Comparison of ENCODE assay signal across 8 cellular contexts in the genomic region with DNA sequence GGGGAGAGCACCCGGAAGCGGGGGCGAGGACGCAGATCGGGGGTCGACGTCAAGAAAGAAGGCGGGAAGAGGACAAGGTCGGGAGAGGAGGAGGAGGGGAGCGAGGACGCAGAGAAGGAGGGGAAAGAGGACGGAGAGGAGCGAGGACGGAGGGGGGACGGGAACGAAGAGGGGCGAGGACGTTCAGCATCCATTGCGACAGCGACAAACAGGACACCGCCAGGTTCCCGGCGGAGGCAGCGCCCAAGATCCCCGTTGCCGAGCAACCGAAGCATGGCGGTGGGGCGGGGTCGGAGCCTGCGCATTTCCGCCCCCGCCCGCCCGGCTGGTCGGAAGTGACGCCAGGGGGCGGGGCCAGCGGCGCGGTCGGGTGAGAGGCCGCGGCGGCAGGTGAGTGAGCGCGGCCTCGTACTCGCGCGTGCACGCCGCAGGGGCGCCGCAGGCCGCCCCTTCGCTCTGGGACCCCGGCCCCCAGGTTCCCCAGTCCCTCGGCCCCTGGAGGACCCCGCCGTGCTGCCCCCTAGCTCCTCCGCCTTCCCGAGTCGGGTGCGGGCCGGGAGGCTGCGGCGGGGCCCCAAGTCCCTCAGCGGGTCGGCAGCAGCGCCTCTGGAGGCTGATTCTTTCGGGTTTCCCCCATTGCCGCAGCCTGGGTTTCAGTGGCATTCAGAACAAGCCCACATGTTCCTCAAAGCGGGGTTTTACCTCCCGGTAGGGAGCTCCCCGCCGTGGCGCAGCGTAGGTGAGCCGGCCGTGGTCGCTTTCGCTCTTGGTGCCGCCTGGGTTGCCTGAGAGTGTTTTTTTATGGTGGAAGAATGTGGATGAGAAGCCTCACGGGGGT. TPM values are rescaled to one million over a fixed set of nuclear protein-coding genes. Genes with fewer than 3 reads are reported as not detected.
DNase-seq lines count a peak whose midpoint lies in the region; TF ChIP-seq lines count a peak whose summit lies in the region.

Gene FAM234A, plus strand, starts transcription at position 354 of the 838 bp plus-strand sequence. CDS start 19,593 bp downstream, outside the sequence.

- intact Hi-C loops in stomach (cut with DNase I; ENCODE audit: low total_unique reads), result loop anchor here (10.0 kb wide), 1 partner anchor 130 kb away; no protein-coding TSS in a partner anchor

- TF ChIP-seq POLR2A in stomach (IDR thresholded peaks at IDR 0.05), result peak in 2 of 4 donors; percentile 27 to 51

- peak within 1 kb of the TSS; percentile 72 for H3K4me2 ChIP-seq in MM.1S (ENCODE audit: low read depth, low read length)
- peak within 1 kb of the TSS; percentile 63 for H3K4me2 ChIP-seq in neural cell (ENCODE audit: low read length)

- H2AFZ ChIP-seq in MM.1S (ENCODE audit: low read length), result peak within 1 kb of the TSS; percentile 95
- peak within 1 kb of the TSS; percentile 85 for H2AFZ ChIP-seq in neural cell (ENCODE audit: low read depth, low read length)

- peak; percentile 50 for TF ChIP-seq EP300 in neural cell (conservative IDR thresholded peaks at IDR 0.05; ENCODE audit: poor library complexity, severe bottlenecking)
- TF ChIP-seq EP300 in stomach (IDR thresholded peaks at IDR 0.05), result no peak

- TF ChIP-seq RAD21 in neural cell (conservative IDR thresholded peaks at IDR 0.05), result peak; percentile 49

- peak; percentile 98 for DNase-seq in GM03348 (ENCODE audit: low spot score)
- peak; percentile 88 for DNase-seq in HCEC 1CT
- DNase-seq in MM.1S, result peak; percentile 96
- peak; percentile 78 for DNase-seq in SHP77 treated with DMSO at 0.1 percent for 48 hours (lab: John Stamatoyannopoulos, UW)
- DNase-seq in activated effector memory CD4-positive, alpha-beta T cell treated with anti-CD3 and anti-CD28 coated beads, Interleukin-2, amount 50 U/mL, for 16 hours, result peak; percentile 98
- peak; percentile 90 for DNase-seq in fibroblast of villous mesenchyme (ENCODE audit: low read depth)
- peak; percentile 96 for DNase-seq in stomach

- H3K4me1 ChIP-seq in MM.1S (ENCODE audit: low read length), result no peaks in the 10 kb centered on the region
- peaks cover 12 to 23% (median 20%) of the 10 kb centered on the region in 4 donors for H3K4me1 ChIP-seq in stomach

- H3K27ac ChIP-seq in MM.1S (ENCODE audit: low read length) (peak within 1 kb of the TSS; percentile 94), neural cell (ENCODE audit: low read length) (peak within 1 kb of the TSS; percentile 95), stomach (peak within 1 kb of the TSS; percentile 97 to 100 (median 99))

- 0 to 1% (median 0%) methylated on average over 58 to 85 of the region's 85 CpGs for WGBS in stomach, 5 donors

- H3K9ac ChIP-seq in MM.1S (ENCODE audit: low read length) (peak within 1 kb of the TSS; percentile 88), neural cell (ENCODE audit: low read length) (peak within 1 kb of the TSS; percentile 96)

- H3K79me2 ChIP-seq in MM.1S (ENCODE audit: low read length) (no peaks in the 10 kb centered on the region; the same call in 1 of the 2 replicates), neural cell (replicated peaks; ENCODE audit: insufficient read depth, low read length) (peaks cover 11% of the 10 kb centered on the region)

- H3K9me3 ChIP-seq in MM.1S (replicated peaks; ENCODE audit: insufficient read depth, low read length), result no peaks in the 10 kb centered on the region
- no peaks in the 10 kb centered on the region for H3K9me3 ChIP-seq in neural cell (ENCODE audit: low read length)
- no peaks in the 10 kb centered on the region for H3K9me3 ChIP-seq in stomach

- H3K9me2 ChIP-seq in MM.1S (replicated peaks; ENCODE audit: insufficient read depth, low read length) (no peaks in the 10 kb centered on the region), neural cell (ENCODE audit: insufficient read depth, low read length) (no peaks in the 10 kb centered on the region)

- peak within 1 kb of the TSS; percentile 74 for H3K4me3 ChIP-seq in MM.1S (ENCODE audit: low read length)
- H3K4me3 ChIP-seq in fibroblast of villous mesenchyme (ENCODE audit: low read depth, low read length), result peak within 1 kb of the TSS; percentile 95
- peak within 1 kb of the TSS; percentile 96 for H3K4me3 ChIP-seq in neural cell (ENCODE audit: low read length)
- H3K4me3 ChIP-seq in stomach, result peak within 1 kb of the TSS; percentile 76 to 84 (median 80)

- TF ChIP-seq CTCF in MM.1S (IDR thresholded peaks at IDR 0.05; ENCODE audit: low read length), result peak; percentile 54
- TF ChIP-seq CTCF in fibroblast of villous mesenchyme (IDR thresholded peaks at IDR 0.05; ENCODE audit: insufficient read depth, low read depth, low read length), result peak; percentile 32
- peak; percentile 81 for TF ChIP-seq CTCF in neural cell (IDR thresholded peaks at IDR 0.05; ENCODE audit: poor library complexity, severe bottlenecking)
- TF ChIP-seq CTCF in stomach (IDR thresholded peaks at IDR 0.05), result peak in 4 of 7 experiments; percentile 18 to 27 (median 25)

- H3K36me3 ChIP-seq in MM.1S (replicated peaks; ENCODE audit: insufficient read depth, low read length) (no peaks in the 10 kb centered on the region), neural cell (ENCODE audit: insufficient read depth, low read length) (no peaks in the 10 kb centered on the region), stomach (peaks cover 0 to 6% (median 0%) of the 10 kb centered on the region in 4 donors)

- H4K20me1 ChIP-seq in MM.1S (ENCODE audit: insufficient read depth, low read length) (no peaks in the 10 kb centered on the region), neural cell (ENCODE audit: insufficient read depth) (no peaks in the 10 kb centered on the region)

- peaks cover 9% of the 10 kb centered on the region for H3F3A ChIP-seq in MM.1S (ENCODE audit: insufficient read depth, low read length)
- H3F3A ChIP-seq in neural cell (ENCODE audit: insufficient read depth, low read length, poor library complexity, severe bottlenecking), result no peaks in the 10 kb centered on the region

- H3K27me3 ChIP-seq in MM.1S (replicated peaks; ENCODE audit: insufficient read depth, low read length) (no peaks in the 10 kb centered on the region), neural cell (ENCODE audit: insufficient read depth, low read depth, low read length) (no peaks in the 10 kb centered on the region), stomach (no peaks in the 10 kb centered on the region)

TF ChIP-seq in neural cell, 6 proteins besides CTCF, POLR2A, EP300 and RAD21:
- TF ChIP-seq MXI1 (conservative IDR thresholded peaks at IDR 0.05; ENCODE audit: poor library complexity, severe bottlenecking) (peak; percentile 78), EZH2 (IDR thresholded peaks at IDR 0.05; ENCODE audit: borderline replicate concordance, insufficient read depth, low read length, poor library complexity, severe bottlenecking) (no peak), TAF1 (IDR thresholded peaks at IDR 0.05; ENCODE audit: low read depth) (no peak), POLR2AphosphoS5 (IDR thresholded peaks at IDR 0.05) (peak; percentile 97), SMC3 (conservative IDR thresholded peaks at IDR 0.05; ENCODE audit: poor library complexity) (peak; percentile 58), REST (IDR thresholded peaks at IDR 0.05; ENCODE audit: borderline replicate concordance) (peak; percentile 81)

RNA-seq across cellular contexts. Expression of gene FAM234A, which starts in this region (rescaled TPM):
- 58.7 and 59.6 TPM in 2 replicates for total RNA-seq in fibroblast of villous mesenchyme
- polyA plus RNA-seq in neural cell, result 29.9 and 31.7 TPM in 2 replicates
- polyA minus RNA-seq in neural cell, result 32.9 and 33.3 TPM in 2 replicates
- total RNA-seq in stomach, result 10 to 100 TPM; 14.6 to 87.2 (median 60.3) TPM
- polyA plus RNA-seq in stomach, result 10 to 100 TPM; 13.1 to 34.9 (median 29.5) TPM

Comparison
In these comparisons a context has a peak if more than half of its experiments do, and no peak if none do; other contexts are left out.
1. Peak in every context shown above with its lines: DNase-seq, H3K4me3 ChIP-seq and H3K27ac ChIP-seq.
2. CTCF ChIP-seq: peak in every context shown above with its lines; median percentile 81 in neural cell; 54 in MM.1S; 32 in fibroblast of villous mesenchyme; 25 in stomach.